Comparison of ENCODE assay signal across 11 cellular contexts in genomic region chr5:17219431-17219830, GRCh38. TPM values are rescaled to one million over a fixed set of nuclear protein-coding genes. Genes with fewer than 3 reads are reported as not detected.
DNase-seq lines count a peak whose midpoint lies in the region; ATAC-seq and TF ChIP-seq lines count a peak whose summit lies in the region.
"Had no signal": no experiment of that assay in that cellular context is flagged by ENCODE, and none has a peak within 500 bp of the region (broad histone marks: within the 10 kb centered on the region; RNA-seq: fewer than 3 reads in every experiment).

No MANE protein-coding gene starts in this region.

- H3K27ac Mint-ChIP-seq in activated T-cell treated with anti-CD3 and anti-CD28 coated beads, Interleukin-2, amount 50 U/mL, for 72 hours, result no peak overlapping the region
- no peak overlapping the region for H3K27ac Mint-ChIP-seq in activated T-helper 1 cell treated with anti-CD3 and anti-CD28 coated beads, Interleukin-12 subunit alpha, Interleukin-12 subunit beta, Interleukin-2, Interleukin-4 antibody, amounts not matched to agents 30 ng/mL and 10 ng/mL and 1 ng/mL, durations not matched to agents 14 hours and 24 hours and 36 hours
- H3K27ac Mint-ChIP-seq: activated CD8-positive, alpha-beta T cell treated with anti-CD3 and anti-CD28 coated beads for 36 hours had no signal

- H3K36me3 Mint-ChIP-seq in activated T-cell treated with anti-CD3 and anti-CD28 coated beads, Interleukin-2, amount 50 U/mL, for 72 hours (ENCODE audit: insufficient read depth in 2 of 2), result peaks cover 2% of the 10 kb centered on the region in 2 donors
- H3K36me3 Mint-ChIP-seq in activated T-helper 1 cell treated with anti-CD3 and anti-CD28 coated beads, Interleukin-12 subunit alpha, Interleukin-12 subunit beta, Interleukin-2, Interleukin-4 antibody, amounts not matched to agents 30 ng/mL and 10 ng/mL and 1 ng/mL, durations not matched to agents 14 hours and 24 hours and 36 hours (ENCODE audit: low read depth), result peaks cover 3% of the 10 kb centered on the region

- peak overlapping the region; percentile 91; the same call in 1 of the 2 replicates for H3K9ac ChIP-seq in iPS-20b (ENCODE audit: low read depth, low read length)

- WGBS in suprapubic skin, result 76% methylated on average over 11 of the region's 11 CpGs

- H3K27me3 ChIP-seq in iPS-20b (ENCODE audit: insufficient read depth, low read length) (no peaks in the 10 kb centered on the region), suprapubic skin (peaks cover 19% of the 10 kb centered on the region), Peyer's patch (peaks cover 0 to 12% of the 10 kb centered on the region in 2 donors)

- no peaks in the 10 kb centered on the region for H3K9me3 ChIP-seq in iPS-20b (ENCODE audit: insufficient read depth, low read depth, low read length)
- no peaks in the 10 kb centered on the region for H3K9me3 ChIP-seq in suprapubic skin
- no peaks in the 10 kb centered on the region for H3K9me3 ChIP-seq in Peyer's patch
- H3K9me3 ChIP-seq: esophagus squamous epithelium had no signal

- peak overlapping the region; percentile 23 to 58 for H3K4me3 Mint-ChIP-seq in activated T-cell treated with anti-CD3 and anti-CD28 coated beads, Interleukin-2, amount 50 U/mL, for 72 hours
- H3K4me3 Mint-ChIP-seq in activated T-helper 1 cell treated with anti-CD3 and anti-CD28 coated beads, Interleukin-12 subunit alpha, Interleukin-12 subunit beta, Interleukin-2, Interleukin-4 antibody, amounts not matched to agents 30 ng/mL and 10 ng/mL and 1 ng/mL, durations not matched to agents 14 hours and 24 hours and 36 hours, result peak overlapping the region; percentile 22
- H3K4me3 Mint-ChIP-seq: activated CD8-positive, alpha-beta T cell treated with anti-CD3 and anti-CD28 coated beads for 36 hours had no signal

- no peak overlapping the region for H3K27ac ChIP-seq in iPS-20b (ENCODE audit: low read length)
- H3K27ac ChIP-seq in suprapubic skin, result no peak overlapping the region
- H3K27ac ChIP-seq in Peyer's patch, result peak overlapping the region in 1 of 4 donors; percentile 94

- no peak for TF ChIP-seq EP300 in suprapubic skin (IDR thresholded peaks at IDR 0.05)

- no peaks in the 10 kb centered on the region for H3K9me3 Mint-ChIP-seq in activated T-cell treated with anti-CD3 and anti-CD28 coated beads, Interleukin-2, amount 50 U/mL, for 72 hours
- no peaks in the 10 kb centered on the region for H3K9me3 Mint-ChIP-seq in activated T-helper 1 cell treated with anti-CD3 and anti-CD28 coated beads, Interleukin-12 subunit alpha, Interleukin-12 subunit beta, Interleukin-2, Interleukin-4 antibody, amounts not matched to agents 30 ng/mL and 10 ng/mL and 1 ng/mL, durations not matched to agents 14 hours and 24 hours and 36 hours
- H3K9me3 Mint-ChIP-seq: activated CD8-positive, alpha-beta T cell treated with anti-CD3 and anti-CD28 coated beads for 36 hours had no signal

- H3K36me3 ChIP-seq in iPS-20b (ENCODE audit: insufficient read depth, low read depth, low read length) (0 out of 2 replicates have a peak, but pooled peaks cover 15% of the 10 kb centered on the region), suprapubic skin (no peaks in the 10 kb centered on the region), Peyer's patch (no peaks in the 10 kb centered on the region)
- H3K36me3 ChIP-seq: esophagus squamous epithelium had no signal

- intact Hi-C loops in activated T-helper 1 cell treated with anti-CD3 and anti-CD28 coated beads, Interleukin-12 subunit alpha, Interleukin-12 subunit beta, Interleukin-2, Interleukin-4 antibody, amounts not matched to agents 30 ng/mL and 10 ng/mL and 1 ng/mL, durations not matched to agents 14 hours and 24 hours and 36 hours (cut with micrococcal nuclease), result no loop called here

- no peak for TF ChIP-seq POLR2A in suprapubic skin (IDR thresholded peaks at IDR 0.05)
- TF ChIP-seq POLR2A in Peyer's patch (IDR thresholded peaks at IDR 0.05), result no peak

- no peak for TF ChIP-seq CTCF in suprapubic skin (IDR thresholded peaks at IDR 0.05)
- TF ChIP-seq CTCF in Peyer's patch (IDR thresholded peaks at IDR 0.05), result no peak

- ATAC-seq in activated T-cell treated with anti-CD3 and anti-CD28 coated beads, Interleukin-2, amount 50 U/mL, for 72 hours (replicated peaks in 1 of 2), result no peak
- ATAC-seq in HG02870 (IDR thresholded peaks at IDR 0.05; ENCODE audit: unreplicated experiment), result no peak
- ATAC-seq: activated CD8-positive, alpha-beta T cell treated with anti-CD3 and anti-CD28 coated beads for 36 hours had no signal

- H3K4me1 Mint-ChIP-seq in activated T-cell treated with anti-CD3 and anti-CD28 coated beads, Interleukin-2, amount 50 U/mL, for 72 hours (ENCODE audit: low read depth), result peaks cover 16% of the 10 kb centered on the region
- H3K4me1 Mint-ChIP-seq in activated T-helper 1 cell treated with anti-CD3 and anti-CD28 coated beads, Interleukin-12 subunit alpha, Interleukin-12 subunit beta, Interleukin-2, Interleukin-4 antibody, amounts not matched to agents 30 ng/mL and 10 ng/mL and 1 ng/mL, durations not matched to agents 14 hours and 24 hours and 36 hours (ENCODE audit: low read depth), result peaks cover 8% of the 10 kb centered on the region

- H3K4me1 ChIP-seq in iPS-20b (ENCODE audit: insufficient read depth, low read length), result peaks cover 37% of the 10 kb centered on the region
- peaks cover 38% of the 10 kb centered on the region for H3K4me1 ChIP-seq in suprapubic skin
- peaks cover 0 to 6% (median 0%) of the 10 kb centered on the region in 4 donors for H3K4me1 ChIP-seq in Peyer's patch

- DNase-seq in activated T-cell treated with anti-CD3 and anti-CD28 coated beads, Interleukin-2, amount 50 U/mL, for 72 hours, result no peak
- DNase-seq in activated T-cell treated with anti-CD3 and anti-CD28 coated beads, Interleukin-2, amount 50 U/mL, for 1 hour, result no peak
- no peak for DNase-seq in activated T-helper 1 cell treated with anti-CD3 and anti-CD28 coated beads, Interleukin-12 subunit alpha, Interleukin-12 subunit beta, Interleukin-2, Interleukin-4 antibody, amounts not matched to agents 30 ng/mL and 10 ng/mL and 1 ng/mL, durations not matched to agents 14 hours and 24 hours and 36 hours (ENCODE audit: low spot score)
- DNase-seq in suprapubic skin (ENCODE audit: low spot score in 2 of 2) (no peak), Peyer's patch (no peak), islet precursor cell (no peak)
- DNase-seq: activated CD8-positive, alpha-beta T cell treated with anti-CD3 and anti-CD28 coated beads for 36 hours; esophagus squamous epithelium; NCI-H2227 treated with DMSO at 0.1 percent for 48 hours had no signal

- H3K4me3 ChIP-seq in iPS-20b (ENCODE audit: low read length), result peak overlapping the region; percentile 94
- H3K4me3 ChIP-seq in suprapubic skin, result peak overlapping the region; percentile 59
- H3K4me3 ChIP-seq in Peyer's patch, result peak overlapping the region in 2 of 4 donors; percentile 57 to 94

- peaks cover 46% of the 10 kb centered on the region for H3K27me3 Mint-ChIP-seq in activated T-cell treated with anti-CD3 and anti-CD28 coated beads, Interleukin-2, amount 50 U/mL, for 72 hours (ENCODE audit: low read depth)
- H3K27me3 Mint-ChIP-seq in activated T-helper 1 cell treated with anti-CD3 and anti-CD28 coated beads, Interleukin-12 subunit alpha, Interleukin-12 subunit beta, Interleukin-2, Interleukin-4 antibody, amounts not matched to agents 30 ng/mL and 10 ng/mL and 1 ng/mL, durations not matched to agents 14 hours and 24 hours and 36 hours (ENCODE audit: insufficient read depth), result peaks cover 36% of the 10 kb centered on the region

RNA-seq across cellular contexts. Expression of gene BASP1, which starts 2.0 kb away (rescaled TPM):
- 1 to 10 TPM; 1.2 to 1.8 TPM for total RNA-seq in activated T-cell treated with anti-CD3 and anti-CD28 coated beads, Interleukin-2, amount 50 U/mL, for 72 hours
- 1.0 and 1.5 TPM in 2 replicates for total RNA-seq in activated T-helper 1 cell treated with anti-CD3 and anti-CD28 coated beads, Interleukin-12 subunit alpha, Interleukin-12 subunit beta, Interleukin-2, Interleukin-4 antibody, amounts not matched to agents 30 ng/mL and 10 ng/mL and 1 ng/mL, durations not matched to agents 14 hours and 24 hours and 36 hours
- 10 to 100 TPM; 20.7 to 31.9 (median 26.2) TPM for total RNA-seq in suprapubic skin
- total RNA-seq in Peyer's patch, result 10 to 100 TPM in 1 of 4 donors, 1 to 10 TPM in 2, not detected in 1; 6.7 to 39.6 (median 8.0) TPM
